1 cellular context compared by ENCODE assay signal in the genomic region with DNA sequence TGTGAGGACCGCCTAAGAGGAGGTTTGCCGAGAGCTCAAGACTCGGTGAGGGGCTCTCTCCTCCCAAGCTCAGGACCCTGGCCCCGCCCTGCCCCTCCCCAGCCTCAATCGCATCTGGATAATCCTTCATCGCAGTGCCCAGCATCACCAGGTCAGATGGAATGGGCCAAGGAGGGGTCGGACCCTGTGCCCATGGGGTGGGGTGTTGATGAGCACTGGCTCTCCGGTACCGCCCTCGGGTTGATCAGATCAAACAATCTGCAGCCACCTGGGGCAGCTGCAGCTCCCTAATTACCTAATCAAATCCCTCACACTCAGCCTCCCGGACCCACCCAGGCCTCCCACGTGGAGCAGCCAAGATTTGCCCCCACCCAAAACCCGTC.
TF ChIP-seq lines count a peak whose summit lies in the region.

No MANE protein-coding gene starts in this region.

TF ChIP-seq in HCT116, 20 proteins besides CTCF, POLR2A, EP300 and RAD21 (continued from another document):
- TF ChIP-seq, protein P1, sequence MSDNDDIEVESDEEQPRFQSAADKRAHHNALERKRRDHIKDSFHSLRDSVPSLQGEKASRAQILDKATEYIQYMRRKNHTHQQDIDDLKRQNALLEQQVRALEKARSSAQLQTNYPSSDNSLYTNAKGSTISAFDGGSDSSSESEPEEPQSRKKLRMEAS (IDR thresholded peaks at IDR 0.05), result no peak
- TF ChIP-seq CBX3 (IDR thresholded peaks at IDR 0.05; ENCODE audit: low read depth) (no peak), SIN3A (IDR thresholded peaks at IDR 0.05; ENCODE audit: low read depth) (no peak), EZH2 (IDR thresholded peaks at IDR 0.05) (no peak), ELF1 (IDR thresholded peaks at IDR 0.05; ENCODE audit: borderline replicate concordance, low read depth) (no peak), EZH2phosphoT487 (IDR thresholded peaks at IDR 0.05; ENCODE audit: borderline replicate concordance) (no peak), TCF7L2 (IDR thresholded peaks at IDR 0.05; ENCODE audit: borderline replicate concordance, extremely low read depth, insufficient read depth, insufficient read length) (no peak), ZNF274 (IDR thresholded peaks at IDR 0.05; ENCODE audit: low read depth, low read length) (no peak), FOSL1 (IDR thresholded peaks at IDR 0.05; ENCODE audit: low read depth) (no peak), POLR2AphosphoS5 (IDR thresholded peaks at IDR 0.05; ENCODE audit: low read depth, low read length) (no peak), CEBPB (IDR thresholded peaks at IDR 0.05; ENCODE audit: low read depth) (no peak)
- TF ChIP-seq, protein P2, sequence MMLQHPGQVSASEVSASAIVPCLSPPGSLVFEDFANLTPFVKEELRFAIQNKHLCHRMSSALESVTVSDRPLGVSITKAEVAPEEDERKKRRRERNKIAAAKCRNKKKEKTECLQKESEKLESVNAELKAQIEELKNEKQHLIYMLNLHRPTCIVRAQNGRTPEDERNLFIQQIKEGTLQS (IDR thresholded peaks at IDR 0.05), result no peak
- TF ChIP-seq, protein P3, sequence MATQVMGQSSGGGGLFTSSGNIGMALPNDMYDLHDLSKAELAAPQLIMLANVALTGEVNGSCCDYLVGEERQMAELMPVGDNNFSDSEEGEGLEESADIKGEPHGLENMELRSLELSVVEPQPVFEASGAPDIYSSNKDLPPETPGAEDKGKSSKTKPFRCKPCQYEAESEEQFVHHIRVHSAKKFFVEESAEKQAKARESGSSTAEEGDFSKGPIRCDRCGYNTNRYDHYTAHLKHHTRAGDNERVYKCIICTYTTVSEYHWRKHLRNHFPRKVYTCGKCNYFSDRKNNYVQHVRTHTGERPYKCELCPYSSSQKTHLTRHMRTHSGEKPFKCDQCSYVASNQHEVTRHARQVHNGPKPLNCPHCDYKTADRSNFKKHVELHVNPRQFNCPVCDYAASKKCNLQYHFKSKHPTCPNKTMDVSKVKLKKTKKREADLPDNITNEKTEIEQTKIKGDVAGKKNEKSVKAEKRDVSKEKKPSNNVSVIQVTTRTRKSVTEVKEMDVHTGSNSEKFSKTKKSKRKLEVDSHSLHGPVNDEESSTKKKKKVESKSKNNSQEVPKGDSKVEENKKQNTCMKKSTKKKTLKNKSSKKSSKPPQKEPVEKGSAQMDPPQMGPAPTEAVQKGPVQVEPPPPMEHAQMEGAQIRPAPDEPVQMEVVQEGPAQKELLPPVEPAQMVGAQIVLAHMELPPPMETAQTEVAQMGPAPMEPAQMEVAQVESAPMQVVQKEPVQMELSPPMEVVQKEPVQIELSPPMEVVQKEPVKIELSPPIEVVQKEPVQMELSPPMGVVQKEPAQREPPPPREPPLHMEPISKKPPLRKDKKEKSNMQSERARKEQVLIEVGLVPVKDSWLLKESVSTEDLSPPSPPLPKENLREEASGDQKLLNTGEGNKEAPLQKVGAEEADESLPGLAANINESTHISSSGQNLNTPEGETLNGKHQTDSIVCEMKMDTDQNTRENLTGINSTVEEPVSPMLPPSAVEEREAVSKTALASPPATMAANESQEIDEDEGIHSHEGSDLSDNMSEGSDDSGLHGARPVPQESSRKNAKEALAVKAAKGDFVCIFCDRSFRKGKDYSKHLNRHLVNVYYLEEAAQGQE (IDR thresholded peaks at IDR 0.05; ENCODE audit: low read depth), result no peak
TF ChIP-seq in HCT116: peak in this region for 0.
